In genomic region chr16:27273670-27274522, GRCh38 we compare ENCODE assay signal across 1 cellular context.
TF ChIP-seq lines count a peak whose summit lies in the region.

No MANE protein-coding gene starts in this region.

TF ChIP-seq in HepG2, 621 proteins besides CTCF, POLR2A, EP300 and RAD21 (continued from another document):
- TF ChIP-seq TIGD3 (CRISPR knock-in tag; IDR thresholded peaks at IDR 0.05; ENCODE audit: borderline replicate concordance), result peak; percentile 87; the same call in 1 of the 2 replicates
- TF ChIP-seq ZBTB10 (CRISPR knock-in tag; IDR thresholded peaks at IDR 0.05; ENCODE audit: borderline replicate concordance), result peak; percentile 98
- no peak for TF ChIP-seq ZNF33B (CRISPR knock-in tag; IDR thresholded peaks at IDR 0.05)
- peak; percentile 90 for TF ChIP-seq MIXL1 (CRISPR knock-in tag; IDR thresholded peaks at IDR 0.05)
- TF ChIP-seq THRA (CRISPR knock-in tag; IDR thresholded peaks at IDR 0.05; ENCODE audit: borderline replicate concordance), result peak; percentile 97
- TF ChIP-seq ATF7 (IDR thresholded peaks at IDR 0.05), result peak; percentile 54
- peak; percentile 75; the same call in 1 of the 2 replicates for TF ChIP-seq ATF7 (CRISPR knock-in tag; IDR thresholded peaks at IDR 0.05)
- TF ChIP-seq RFX3 (CRISPR knock-in tag; IDR thresholded peaks at IDR 0.05), result no peak
- TF ChIP-seq MED1 (CRISPR knock-in tag; IDR thresholded peaks at IDR 0.05), result peak; percentile 98
- peak; percentile 82 for TF ChIP-seq KAT7 (CRISPR knock-in tag; IDR thresholded peaks at IDR 0.05; ENCODE audit: borderline replicate concordance)
- TF ChIP-seq KLF13 (CRISPR knock-in tag; IDR thresholded peaks at IDR 0.05), result no peak
- TF ChIP-seq CC2D1A (CRISPR knock-in tag; IDR thresholded peaks at IDR 0.05), result 0 out of 2 replicates have a peak, but pooled peaks have one; percentile 56
- no peak; the same call in 1 of the 2 replicates for TF ChIP-seq IRX3 (CRISPR knock-in tag; IDR thresholded peaks at IDR 0.05; ENCODE audit: borderline replicate concordance, low read depth)
- no peak for TF ChIP-seq PRPF4 (IDR thresholded peaks at IDR 0.05; ENCODE audit: low read depth, low read length, poor library complexity, severe bottlenecking)
- no peak for TF ChIP-seq NR3C1 (CRISPR knock-in tag; IDR thresholded peaks at IDR 0.05)
- TF ChIP-seq ZNF460 (CRISPR knock-in tag; IDR thresholded peaks at IDR 0.05; ENCODE audit: borderline replicate concordance), result no peak; the same call in 1 of the 2 replicates
- no peak for TF ChIP-seq ZNF282 (IDR thresholded peaks at IDR 0.05; ENCODE audit: partially characterized antibody)
- TF ChIP-seq RBM22 (optimal IDR thresholded peaks at IDR 0.05; ENCODE audit: low read length), result peak; percentile 47
- TF ChIP-seq PBX2 (CRISPR knock-in tag; IDR thresholded peaks at IDR 0.05), result no peak; the same call in 1 of the 2 replicates
- no peak for TF ChIP-seq PRDM4 (CRISPR knock-in tag; IDR thresholded peaks at IDR 0.05; ENCODE audit: borderline replicate concordance)
- TF ChIP-seq SETDB1 (CRISPR knock-in tag; IDR thresholded peaks at IDR 0.05; ENCODE audit: borderline replicate concordance), result no peak
- TF ChIP-seq ZNF263 (CRISPR knock-in tag; IDR thresholded peaks at IDR 0.05), result peak; percentile 65
- TF ChIP-seq ZNF512 (CRISPR knock-in tag; IDR thresholded peaks at IDR 0.05), result no peak
- TF ChIP-seq CENPX (CRISPR knock-in tag; IDR thresholded peaks at IDR 0.05), result no peak
- no peak for TF ChIP-seq ZNF616 (CRISPR knock-in tag; IDR thresholded peaks at IDR 0.05; ENCODE audit: low read depth)
- TF ChIP-seq NONO (IDR thresholded peaks at IDR 0.05), result no peak
- no peak for TF ChIP-seq NONO (CRISPR knock-in tag; conservative IDR thresholded peaks at IDR 0.05)
- TF ChIP-seq CCDC6 (CRISPR knock-in tag; IDR thresholded peaks at IDR 0.05), result peak; percentile 60; the same call in 1 of the 2 replicates
- TF ChIP-seq NCOA2 (CRISPR knock-in tag; IDR thresholded peaks at IDR 0.05), result peak; percentile 98
- no peak for TF ChIP-seq NFKB2 (CRISPR knock-in tag; IDR thresholded peaks at IDR 0.05; ENCODE audit: borderline replicate concordance)
- no peak for TF ChIP-seq ZNF530 (CRISPR knock-in tag; IDR thresholded peaks at IDR 0.05; ENCODE audit: low read depth)
- TF ChIP-seq ZNF24 (IDR thresholded peaks at IDR 0.05), result peak; percentile 74; the same call in 1 of the 2 replicates
- no peak; the same call in 1 of the 2 replicates for TF ChIP-seq ZNF747 (CRISPR knock-in tag; IDR thresholded peaks at IDR 0.05; ENCODE audit: borderline replicate concordance)
- TF ChIP-seq ZNF17 (CRISPR knock-in tag; IDR thresholded peaks at IDR 0.05), result peak; percentile 80; the same call in 1 of the 2 replicates
- no peak for TF ChIP-seq SOX6 (IDR thresholded peaks at IDR 0.05)
- TF ChIP-seq SOX6 (CRISPR knock-in tag; IDR thresholded peaks at IDR 0.05), result peak; percentile 93
- TF ChIP-seq ZNF224 (CRISPR knock-in tag; IDR thresholded peaks at IDR 0.05), result no peak; the same call in 1 of the 2 replicates
- TF ChIP-seq RBAK (CRISPR knock-in tag; IDR thresholded peaks at IDR 0.05), result 0 out of 2 replicates have a peak, but pooled peaks have one; percentile 54
- TF ChIP-seq XBP1 (CRISPR knock-in tag; IDR thresholded peaks at IDR 0.05), result no peak
- peak; percentile 63; the same call in 1 of the 2 replicates for TF ChIP-seq ZSCAN25 (CRISPR knock-in tag; IDR thresholded peaks at IDR 0.05)
- no peak; the same call in none of the 2 replicates for TF ChIP-seq ZNF362 (CRISPR knock-in tag; IDR thresholded peaks at IDR 0.05; ENCODE audit: borderline replicate concordance)
- TF ChIP-seq ZFP1 (CRISPR knock-in tag; IDR thresholded peaks at IDR 0.05), result peak; percentile 90
- TF ChIP-seq ZNF101 (CRISPR knock-in tag; IDR thresholded peaks at IDR 0.05; ENCODE audit: borderline replicate concordance, low read depth), result no peak
- TF ChIP-seq ZNF441 (CRISPR knock-in tag; IDR thresholded peaks at IDR 0.05; ENCODE audit: borderline replicate concordance), result peak; percentile 85; the same call in 1 of the 2 replicates
- no peak; the same call in 1 of the 2 replicates for TF ChIP-seq MYNN (CRISPR knock-in tag; IDR thresholded peaks at IDR 0.05; ENCODE audit: low read depth)
- TF ChIP-seq GRHL1 (CRISPR knock-in tag; conservative IDR thresholded peaks at IDR 0.05), result no peak
- TF ChIP-seq IRF9 (CRISPR knock-in tag; IDR thresholded peaks at IDR 0.05; ENCODE audit: borderline replicate concordance), result no peak
- TF ChIP-seq REXO4 (CRISPR knock-in tag; IDR thresholded peaks at IDR 0.05; ENCODE audit: borderline replicate concordance), result no peak
- TF ChIP-seq ZNF710 (CRISPR knock-in tag; IDR thresholded peaks at IDR 0.05; ENCODE audit: borderline replicate concordance), result peak; percentile 68; the same call in 1 of the 2 replicates
- TF ChIP-seq NFE2 (CRISPR knock-in tag; IDR thresholded peaks at IDR 0.05), result no peak
- peak; percentile 35; the same call in 1 of the 2 replicates for TF ChIP-seq PHF8 (CRISPR knock-in tag; IDR thresholded peaks at IDR 0.05)
- 0 out of 2 replicates have a peak, but pooled peaks have one; percentile 13 for TF ChIP-seq PAWR (CRISPR knock-in tag; IDR thresholded peaks at IDR 0.05; ENCODE audit: borderline replicate concordance)
- TF ChIP-seq TOPORS (CRISPR knock-in tag; IDR thresholded peaks at IDR 0.05), result peak; percentile 32; the same call in 1 of the 2 replicates
